Comparison of ENCODE assay signal across 15 cellular contexts in the genomic region with DNA sequence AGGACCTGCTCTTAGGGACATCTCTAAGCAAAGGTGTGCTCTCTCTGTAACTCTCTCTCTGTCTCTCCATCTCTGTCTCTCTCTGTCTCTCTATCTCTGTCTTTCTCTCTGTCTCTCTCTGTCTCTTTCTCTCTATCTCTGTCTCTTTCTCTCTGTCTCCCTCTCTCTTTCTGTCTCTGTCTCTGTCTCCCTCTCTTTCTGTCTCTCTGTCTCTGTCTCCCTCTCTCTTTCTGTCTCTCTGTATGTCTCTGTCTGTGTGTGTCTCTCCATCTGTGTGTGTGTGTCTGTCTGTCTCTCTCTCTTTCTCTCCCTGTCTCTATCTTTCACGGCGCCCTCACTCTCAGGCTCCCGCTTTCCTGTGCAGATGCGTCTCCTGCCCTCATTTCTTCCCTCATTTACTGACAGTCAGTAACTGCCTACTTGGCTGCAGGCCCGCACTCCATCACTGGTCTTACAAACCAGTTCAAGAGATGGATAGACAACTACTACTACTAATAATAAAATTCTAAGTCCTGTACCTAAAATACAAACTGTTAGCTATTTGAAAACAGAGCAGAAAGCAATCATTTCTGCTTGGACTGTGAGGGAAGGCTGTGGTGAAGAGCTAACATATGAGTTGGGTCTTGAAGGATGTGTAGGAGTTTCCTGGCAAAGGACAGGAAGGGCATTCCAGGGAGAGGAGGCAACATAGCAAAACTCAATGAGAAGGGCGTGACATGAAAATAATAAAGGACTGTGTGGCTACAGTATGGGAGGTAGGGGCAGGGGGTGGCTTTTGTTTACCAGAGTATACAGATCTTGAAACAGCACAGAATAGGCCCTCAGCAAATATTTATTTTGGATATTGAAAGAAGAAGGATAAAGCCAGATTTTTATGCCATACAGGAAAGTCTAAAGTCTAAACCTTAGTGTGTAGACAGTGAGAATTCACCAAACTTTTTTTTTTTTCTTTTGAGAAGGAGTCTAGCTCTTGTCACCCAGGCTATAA.
DNase-seq lines count a peak whose midpoint lies in the region; ATAC-seq and TF ChIP-seq lines count a peak whose summit lies in the region.
"Had no signal": no experiment of that assay in that cellular context is flagged by ENCODE, and none has a peak within 500 bp of the region (broad histone marks: within the 10 kb centered on the region; RNA-seq: fewer than 3 reads in every experiment).

No MANE protein-coding gene starts in this region.

- H3K9me3 Mint-ChIP-seq in activated T-cell treated with anti-CD3 and anti-CD28 coated beads, Interleukin-2, amount 50 U/mL, for 24 hours = no peaks in the 10 kb centered on the region
- no peaks in the 10 kb centered on the region for H3K9me3 Mint-ChIP-seq in stimulated activated effector memory CD8-positive, alpha-beta T cell treated with anti-CD3 and anti-CD28 coated beads, Interleukin-12 subunit alpha, Interleukin-12 subunit beta, amount 100 ng/mL, for 72 hours
- H3K9me3 Mint-ChIP-seq: effector memory CD8-positive, alpha-beta T cell had no signal

- H3K79me2 ChIP-seq in PC-3 (ENCODE audit: low read length) = no peaks in the 10 kb centered on the region

- H3K36me3 Mint-ChIP-seq in activated T-cell treated with anti-CD3 and anti-CD28 coated beads, Interleukin-2, amount 50 U/mL, for 24 hours (ENCODE audit: low read depth) = no peaks in the 10 kb centered on the region
- H3K36me3 Mint-ChIP-seq in stimulated activated effector memory CD8-positive, alpha-beta T cell treated with anti-CD3 and anti-CD28 coated beads, Interleukin-12 subunit alpha, Interleukin-12 subunit beta, amount 100 ng/mL, for 72 hours = no peaks in the 10 kb centered on the region

- H3K4me1 ChIP-seq in PC-3 (ENCODE audit: insufficient read depth, low read length) = peaks cover 13% of the 10 kb centered on the region; the same call in 1 of the 2 replicates
- H3K4me1 ChIP-seq in tibial nerve = no peaks in the 10 kb centered on the region

- no TSS peak for BruUV-seq in PC-3 (replicated peaks; lab: Mats Ljungman, UMichigan)

- H3K4me3 ChIP-seq in PC-3 (ENCODE audit: low read length) (no peak overlapping the region), cardiac fibroblast (replicated peaks in 1 of 2; ENCODE audit: low read depth in 2 of 2, low read length in 2 of 2) (no peak overlapping the region), tibial nerve (no peak overlapping the region)
- H3K4me3 ChIP-seq: lung had no signal

- H2AFZ ChIP-seq in PC-3 (ENCODE audit: low read length) = no peak overlapping the region

- H3K4me1 Mint-ChIP-seq in activated T-cell treated with anti-CD3 and anti-CD28 coated beads, Interleukin-2, amount 50 U/mL, for 24 hours (ENCODE audit: low read depth) = peaks cover 29% of the 10 kb centered on the region
- peaks cover 31% of the 10 kb centered on the region for H3K4me1 Mint-ChIP-seq in stimulated activated effector memory CD8-positive, alpha-beta T cell treated with anti-CD3 and anti-CD28 coated beads, Interleukin-12 subunit alpha, Interleukin-12 subunit beta, amount 100 ng/mL, for 72 hours

- peak overlapping the region; percentile 10 for H3K27ac Mint-ChIP-seq in activated T-cell treated with anti-CD3 and anti-CD28 coated beads, Interleukin-2, amount 50 U/mL, for 24 hours
- peak overlapping the region; percentile 53 for H3K27ac Mint-ChIP-seq in stimulated activated effector memory CD8-positive, alpha-beta T cell treated with anti-CD3 and anti-CD28 coated beads, Interleukin-12 subunit alpha, Interleukin-12 subunit beta, amount 100 ng/mL, for 72 hours

- no peak overlapping the region for H3K4me2 ChIP-seq in PC-3 (ENCODE audit: low read length)
- H3K4me2 ChIP-seq: KMS-11 had no signal

- peak; percentile 81 for ATAC-seq in PC-3
- no peak for ATAC-seq in stimulated activated effector memory CD8-positive, alpha-beta T cell treated with anti-CD3 and anti-CD28 coated beads, Interleukin-12 subunit alpha, Interleukin-12 subunit beta, amount 100 ng/mL, for 72 hours
- no peak for ATAC-seq in left cardiac atrium
- ATAC-seq: effector memory CD8-positive, alpha-beta T cell had no signal

- H3K9me3 ChIP-seq in PC-3 (ENCODE audit: low read length) (no peaks in the 10 kb centered on the region), tibial nerve (no peaks in the 10 kb centered on the region)

- H3K27me3 ChIP-seq in PC-3 (ENCODE audit: low read length) (no peaks in the 10 kb centered on the region), tibial nerve (no peaks in the 10 kb centered on the region)

- WGBS in tibial nerve, 2 donors = 83 to 89% methylated on average over 6 of the region's 6 CpGs

- no peaks in the 10 kb centered on the region for H4K20me1 ChIP-seq in PC-3 (ENCODE audit: low read length)

- H3K36me3 ChIP-seq in PC-3 (ENCODE audit: low read depth, low read length) (no peaks in the 10 kb centered on the region), tibial nerve (no peaks in the 10 kb centered on the region)

- POLR2A ChIA-PET in PC-3 (lab: Charles Lee; ENCODE audit: unreplicated experiment) = no interaction called here

- TF ChIP-seq POLR2A in tibial nerve (IDR thresholded peaks at IDR 0.05) = no peak

- intact Hi-C loops in PC-3 (cut with micrococcal nuclease) = no loop called here
- intact Hi-C loops in left cardiac atrium (cut with DNase I) = no loop called here

- CTCF ChIA-PET in PC-3 (lab: Charles Lee) = no interaction called here

- TF ChIP-seq CTCF in PC-3 (conservative IDR thresholded peaks at IDR 0.05; ENCODE audit: low read depth, low read length) (no peak), cardiac fibroblast (IDR thresholded peaks at IDR 0.05; ENCODE audit: low read depth, low read length) (no peak), tibial nerve (IDR thresholded peaks at IDR 0.05) (no peak)

- H3K27ac ChIP-seq in PC-3 (ENCODE audit: low read length) = no peak overlapping the region
- H3K27ac ChIP-seq in tibial nerve = no peak overlapping the region
- H3K27ac ChIP-seq: KMS-11 had no signal

- DNase-seq in activated T-cell treated with anti-CD3 and anti-CD28 coated beads, Interleukin-2, amount 50 U/mL, for 24 hours = no peak
- DNase-seq in activated T-cell treated with anti-CD3 and anti-CD28 coated beads for 4 hours (no peak), PC-3 (peak; percentile 37), cardiac fibroblast (ENCODE audit: low read depth in 2 of 2) (peak; percentile 13 to 21), HCEC 1CT (no peak), tibial nerve (ENCODE audit: low spot score in 2 of 2) (no peak), left cardiac atrium (no peak)
- no peak for DNase-seq in stimulated activated effector memory CD8-positive, alpha-beta T cell treated with anti-CD3 and anti-CD28 coated beads, Interleukin-12 subunit alpha, Interleukin-12 subunit beta, amount 100 ng/mL, for 72 hours (ENCODE audit: low spot score in 2 of 2)
- DNase-seq: activated T-cell treated with anti-CD3 and anti-CD28 coated beads, Interleukin-2, amount 50 U/mL, for 1 hour; effector memory CD8-positive, alpha-beta T cell; NCI-H1436 treated with DMSO at 0.1 percent for 48 hours; NCI-H446; occipital lobe had no signal

- H3K27me3 Mint-ChIP-seq in activated T-cell treated with anti-CD3 and anti-CD28 coated beads, Interleukin-2, amount 50 U/mL, for 24 hours = no peaks in the 10 kb centered on the region
- H3K27me3 Mint-ChIP-seq: effector memory CD8-positive, alpha-beta T cell had no signal

- H3K9me2 ChIP-seq in PC-3 (replicated peaks; ENCODE audit: low read length) = no peaks in the 10 kb centered on the region

- H3F3A ChIP-seq in PC-3 (ENCODE audit: low read length, unreplicated experiment) = no peaks in the 10 kb centered on the region

- no peak overlapping the region for H3K9ac ChIP-seq in PC-3 (ENCODE audit: low read length)
- H3K9ac ChIP-seq: KMS-11 had no signal

- no peak overlapping the region for H3K4me3 Mint-ChIP-seq in activated T-cell treated with anti-CD3 and anti-CD28 coated beads, Interleukin-2, amount 50 U/mL, for 24 hours
- peak overlapping the region; percentile 3 for H3K4me3 Mint-ChIP-seq in stimulated activated effector memory CD8-positive, alpha-beta T cell treated with anti-CD3 and anti-CD28 coated beads, Interleukin-12 subunit alpha, Interleukin-12 subunit beta, amount 100 ng/mL, for 72 hours
- H3K4me3 Mint-ChIP-seq: effector memory CD8-positive, alpha-beta T cell had no signal

- no peak for TF ChIP-seq EP300 in tibial nerve (IDR thresholded peaks at IDR 0.05)

Comparison
In these comparisons a context has a peak if more than half of its experiments do, and no peak if none do; other contexts are left out.
1. DNase-seq: peak in PC-3 (single experiment) and cardiac fibroblast (2 of 2); none in activated T-cell treated with anti-CD3 and anti-CD28 coated beads, Interleukin-2, amount 50 U/mL, for 24 hours (single experiment), activated T-cell treated with anti-CD3 and anti-CD28 coated beads for 4 hours (single experiment), stimulated activated effector memory CD8-positive, alpha-beta T cell treated with anti-CD3 and anti-CD28 coated beads, Interleukin-12 subunit alpha, Interleukin-12 subunit beta, amount 100 ng/mL, for 72 hours (0 of 2), HCEC 1CT (single experiment), tibial nerve (0 of 2) and left cardiac atrium (single experiment).